ENCODE assay signal across 16 cellular contexts in genomic region chr3:158430968-158431367, GRCh38.
DNase-seq lines count a peak whose midpoint lies in the region; ATAC-seq and TF ChIP-seq lines count a peak whose summit lies in the region.
"Had no signal": no experiment of that assay in that cellular context is flagged by ENCODE, and none has a peak within 500 bp of the region (broad histone marks: within the 10 kb centered on the region; RNA-seq: fewer than 3 reads in every experiment).

No MANE protein-coding gene starts in this region.

- H3K27me3 ChIP-seq in effector memory CD4-positive, alpha-beta T cell (replicated peaks; ENCODE audit: control insufficient read depth, insufficient read depth, low read length, poor library complexity, severe bottlenecking), result no peaks in the 10 kb centered on the region
- H3K27me3 ChIP-seq: SJCRH30 had no signal

- H3K36me3 ChIP-seq in effector memory CD4-positive, alpha-beta T cell (ENCODE audit: control insufficient read depth, insufficient read depth, low read length), result no peaks in the 10 kb centered on the region
- H3K36me3 ChIP-seq: SJCRH30 had no signal

- no peak for ATAC-seq in GM21529 (IDR thresholded peaks at IDR 0.05; ENCODE audit: unreplicated experiment)
- ATAC-seq: A549 had no signal

- DNase-seq in AG04449 (ENCODE audit: low read depth, low spot score) (peak; percentile 31), NCI-H226 (peak; percentile 29), astrocyte of the hippocampus (ENCODE audit: low read depth, low spot score) (peak; percentile 2), renal cortical epithelial cell (ENCODE audit: low read depth) (peak; percentile 15), UCSD-AML1 (lab: John Stamatoyannopoulos, UW; ENCODE audit: unreplicated experiment) (no peak)
- no peak for DNase-seq in effector memory CD4-positive, alpha-beta T cell
- DNase-seq: COR-L47, DMS153, H9, NCI-H187, NCI-H446, OCI-M1, SJCRH30 had no signal

- CTCF ChIA-PET in AG04449 (lab: Yijun Ruan, JAX), result interaction anchor here (1.3 kb wide), 1 partner anchor 340 kb away, joined by 3 read pairs; no protein-coding TSS in a partner anchor

- H3K4me1 ChIP-seq in effector memory CD4-positive, alpha-beta T cell (ENCODE audit: control insufficient read depth, insufficient read depth, low read length, poor library complexity, severe bottlenecking), result no peaks in the 10 kb centered on the region

- no peak for TF ChIP-seq CTCF in AG04449 (IDR thresholded peaks at IDR 0.05; ENCODE audit: insufficient read depth, low read length, missing control alignments)

- POLR2A ChIA-PET in AG04449 (lab: Yijun Ruan, JAX), result no interaction called here

- H3K27ac ChIP-seq in effector memory CD4-positive, alpha-beta T cell (ENCODE audit: insufficient read depth, low read length, poor library complexity, severe bottlenecking), result no peak overlapping the region
- H3K27ac ChIP-seq: A549, RWPE1, SJCRH30 had no signal

- no peaks in the 10 kb centered on the region for H3K9me3 ChIP-seq in effector memory CD4-positive, alpha-beta T cell (ENCODE audit: control insufficient read depth, low read length)
- H3K9me3 ChIP-seq: A549, SJCRH30 had no signal

- H3K4me3 ChIP-seq in AG04449 (ENCODE audit: low read depth, low read length), result no peak overlapping the region
- H3K4me3 ChIP-seq in effector memory CD4-positive, alpha-beta T cell (ENCODE audit: insufficient read depth, low read depth, low read length, poor library complexity, severe bottlenecking), result no peak overlapping the region
- H3K4me3 ChIP-seq: A549, SJCRH30 had no signal

Comparison
In these comparisons a context has a peak if more than half of its experiments do, and no peak if none do; other contexts are left out.
1. DNase-seq: peak in AG04449 (single experiment), NCI-H226 (single experiment), astrocyte of the hippocampus (single experiment) and renal cortical epithelial cell (single experiment); none in UCSD-AML1 (single experiment) and effector memory CD4-positive, alpha-beta T cell (0 of 3).